ENCODE assay signal across 1 cellular context in the genomic region with DNA sequence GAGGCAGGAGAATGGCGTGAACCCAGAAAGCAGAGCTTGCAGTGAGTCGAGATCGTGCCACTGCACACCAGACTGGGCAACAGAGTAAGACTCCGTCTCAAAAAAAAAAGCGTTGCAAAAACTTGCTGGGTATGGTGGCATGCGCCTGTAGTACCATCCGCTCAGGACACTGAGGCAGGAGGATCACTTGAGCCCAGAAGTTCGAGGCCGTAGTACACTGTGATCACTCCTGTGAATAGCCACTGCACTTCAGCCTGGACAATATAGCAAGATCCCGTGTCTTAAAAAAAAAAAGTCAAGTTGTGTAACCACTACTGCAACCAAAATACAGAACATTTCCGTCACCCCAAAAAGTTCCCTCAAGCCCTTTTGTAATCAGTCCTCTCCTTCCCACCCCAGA.
A peak's percentile ranks its signal among the peaks of the same experiment; 100 is the strongest.
TF ChIP-seq lines count a peak whose summit lies in the region.

No MANE protein-coding gene starts in this region.

TF ChIP-seq in H1, 55 proteins besides CTCF, POLR2A, EP300 and RAD21:
- TF ChIP-seq KDM1A (IDR thresholded peaks at IDR 0.05; ENCODE audit: borderline replicate concordance, low read length): peak; percentile 68; the same call in 1 of the 2 replicates
- no peak for TF ChIP-seq SAP30 (IDR thresholded peaks at IDR 0.05; ENCODE audit: insufficient read depth, insufficient replicate concordance, low read length)
